Comparison of ENCODE assay signal across 19 cellular contexts in genomic region chr11:86735462-86736302, GRCh38.
DNase-seq lines count a peak whose midpoint lies in the region; ATAC-seq and TF ChIP-seq lines count a peak whose summit lies in the region.
"Had no signal": no experiment of that assay in that cellular context is flagged by ENCODE, and none has a peak within 500 bp of the region (broad histone marks: within the 10 kb centered on the region; RNA-seq: fewer than 3 reads in every experiment).

No MANE protein-coding gene starts in this region.

- H3K36me3 Mint-ChIP-seq in CD8-positive, alpha-beta T cell, result no peaks in the 10 kb centered on the region

- peak overlapping the region; percentile 98 for H2BK5ac ChIP-seq in IMR-90 (ENCODE audit: low read depth, low read length, poor library complexity, severe bottlenecking)

- H3K4me3 ChIP-seq in AG10803 (ENCODE audit: low read length) (no peak overlapping the region), IMR-90 (ENCODE audit: insufficient read depth, low read depth, low read length) (no peak overlapping the region), foreskin fibroblast (ENCODE audit: low read depth in 1 of 2, low read length in 2 of 2) (no peak overlapping the region)
- no peak overlapping the region for H3K4me3 ChIP-seq in CD8-positive, alpha-beta T cell (ENCODE audit: low read depth, low read length)
- H3K4me3 ChIP-seq: BLaER1, right lobe of liver had no signal

- no peaks in the 10 kb centered on the region for H3K36me3 ChIP-seq in IMR-90 (ENCODE audit: control insufficient read depth, insufficient read depth, low read length)
- H3K36me3 ChIP-seq in CD8-positive, alpha-beta T cell (ENCODE audit: insufficient read depth, low read length), result no peaks in the 10 kb centered on the region
- H3K36me3 ChIP-seq: BLaER1, right lobe of liver had no signal

- peak overlapping the region; percentile 61; the same call in 1 of the 2 replicates for H3K23ac ChIP-seq in IMR-90 (ENCODE audit: low read depth, low read length)

- H2AFZ ChIP-seq in IMR-90 (replicated peaks; ENCODE audit: low read length, poor library complexity), result peak overlapping the region; percentile 17

- POLR2A ChIA-PET in IMR-90 (lab: Charles Lee; ENCODE audit: unreplicated experiment), result interaction anchor here (0.5 kb wide), 1 partner anchor 153 kb away, joined by 5 read pairs; no protein-coding TSS in a partner anchor
- POLR2A ChIA-PET in CD8-positive, alpha-beta T cell (lab: Charles Lee), result interaction anchor here (0.7 kb wide), 1 partner anchor 855 kb away, joined by 3 read pairs; no protein-coding TSS in a partner anchor

- H2BK120ac ChIP-seq in IMR-90 (ENCODE audit: low read depth, low read length), result peak overlapping the region; percentile 93

- H3K9me1 ChIP-seq in IMR-90 (ENCODE audit: insufficient read depth, low read length), result peaks cover 19% of the 10 kb centered on the region

- in situ Hi-C loops in IMR-90 (cut with MboI; ENCODE audit: low sequenced_read_pairs), result no loop called here

- DNase-seq in AG10803 (ENCODE audit: low read depth), result peak; percentile 82
- peak; percentile 82 for DNase-seq in IMR-90
- peak; percentile 36 for DNase-seq in amniotic stem cell (lab: John Stamatoyannopoulos, UW)
- peak; percentile 84 to 86 for DNase-seq in foreskin fibroblast
- DNase-seq in CD8-positive, alpha-beta T cell, result no peak
- DNase-seq: activated CD4-positive, alpha-beta T cell treated with anti-CD3 and anti-CD28 coated beads, Interleukin-2, amount 50 U/mL, for 1 hour; aorta; DND-41; hippocampal formation; NCI-H2171 treated with DMSO at 0.1 percent for 48 hours; right lobe of liver; stimulated activated naive CD8-positive, alpha-beta T cell treated with anti-CD3 and anti-CD28 coated beads, Interleukin-15, Interleukin-2, amounts not matched to agents 100 U/mL and 50 U/mL, for 24 hours; T-helper 9 cell had no signal

- peak overlapping the region; percentile 52 to 89 for H4K8ac ChIP-seq in IMR-90 (ENCODE audit: low read depth in 2 of 2, low read length in 2 of 2)

- no peak overlapping the region; the same call in 1 of the 2 replicates for H3K9ac ChIP-seq in IMR-90 (ENCODE audit: low read depth, low read length)
- H3K9ac ChIP-seq: BLaER1 had no signal

- no peaks in the 10 kb centered on the region for H3K27me3 ChIP-seq in IMR-90 (ENCODE audit: control insufficient read depth, insufficient read depth, low read length)
- H3K27me3 ChIP-seq in CD8-positive, alpha-beta T cell (ENCODE audit: insufficient read depth, low read length), result no peaks in the 10 kb centered on the region
- H3K27me3 ChIP-seq: BLaER1, right lobe of liver had no signal

- peak overlapping the region; percentile 93 for H2AK5ac ChIP-seq in IMR-90 (ENCODE audit: low read depth, low read length)

- H3K4ac ChIP-seq in IMR-90 (ENCODE audit: low read depth, low read length), result peak overlapping the region; percentile 90

- H3K4me2 ChIP-seq in IMR-90 (ENCODE audit: low read depth, low read length), result peak overlapping the region; percentile 73
- H3K4me2 ChIP-seq: BLaER1 had no signal

- CTCF ChIA-PET in IMR-90 (lab: Yijun Ruan, JAX), result interaction anchor here (0.5 to 1.2 kb wide), 4 partner anchors 18 to 164 kb away, joined by 3 to 4 read pairs (median 4); no protein-coding TSS in a partner anchor
- CTCF ChIA-PET in CD8-positive, alpha-beta T cell (lab: Charles Lee), result no interaction called here

- H3K18ac ChIP-seq in IMR-90 (ENCODE audit: low read depth, low read length), result peak overlapping the region; percentile 99

- dilution Hi-C loops in IMR-90 (cut with HindIII; ENCODE audit: low sequenced_read_pairs, unreplicated experiment), result no loop called here

- no peaks in the 10 kb centered on the region for H4K20me1 ChIP-seq in IMR-90 (ENCODE audit: insufficient read depth, low read length)
- H4K20me1 ChIP-seq: BLaER1 had no signal

- ATAC-seq in IMR-90 (ENCODE audit: low read depth), result peak; percentile 66
- no peak for ATAC-seq in GM21515 (IDR thresholded peaks at IDR 0.05; ENCODE audit: unreplicated experiment)
- no peak for ATAC-seq in GM21737 (IDR thresholded peaks at IDR 0.05; ENCODE audit: unreplicated experiment)
- no peak for ATAC-seq in CD8-positive, alpha-beta T cell
- ATAC-seq in HG02973 (IDR thresholded peaks at IDR 0.05; ENCODE audit: unreplicated experiment), result no peak
- ATAC-seq: left lobe of liver; right lobe of liver; stimulated activated naive CD8-positive, alpha-beta T cell treated with anti-CD3 and anti-CD28 coated beads, Interleukin-15, Interleukin-2, amounts not matched to agents 100 U/mL and 50 U/mL, for 24 hours had no signal

- H3K4me1 ChIP-seq in IMR-90 (ENCODE audit: control insufficient read depth, insufficient read depth, low read length), result peaks cover 19% of the 10 kb centered on the region
- H3K4me1 ChIP-seq in CD8-positive, alpha-beta T cell (ENCODE audit: insufficient read depth, low read length), result no peaks in the 10 kb centered on the region
- H3K4me1 ChIP-seq: BLaER1 had no signal

- H3K4me3 Mint-ChIP-seq in CD8-positive, alpha-beta T cell, result no peak overlapping the region
- H3K4me3 Mint-ChIP-seq: neural crest cell had no signal

- H3K4me1 Mint-ChIP-seq in CD8-positive, alpha-beta T cell (ENCODE audit: low read depth), result no peaks in the 10 kb centered on the region

- H4K5ac ChIP-seq in IMR-90 (ENCODE audit: low read depth, low read length), result peak overlapping the region; percentile 90; the same call in 1 of the 2 replicates

- no CpG with 5 or more reads among the region's 3 CpGs for WGBS in IMR-90 (ENCODE audit: extremely low coverage in 2 of 2, insufficient read length in 1 of 2), 2 experiments

- no peak overlapping the region for H2AK9ac ChIP-seq in IMR-90 (replicated peaks; ENCODE audit: low read depth, low read length, poor library complexity)

- H3K14ac ChIP-seq in IMR-90 (replicated peaks; ENCODE audit: low read depth, low read length), result peak overlapping the region; percentile 46

- H3K27me3 Mint-ChIP-seq in CD8-positive, alpha-beta T cell (ENCODE audit: low read depth), result no peaks in the 10 kb centered on the region

- peak overlapping the region; percentile 71 for H3K56ac ChIP-seq in IMR-90 (ENCODE audit: extremely low read depth, insufficient read depth, low read length)

- no peak for TF ChIP-seq POLR2A in IMR-90 (IDR thresholded peaks at IDR 0.05; ENCODE audit: low read depth, low read length)

- H2BK20ac ChIP-seq in IMR-90 (ENCODE audit: low read depth, low read length), result peak overlapping the region; percentile 93

- no TSS peak for BruUV-seq in IMR-90 (replicated peaks; lab: Mats Ljungman, UMichigan)

- no peaks in the 10 kb centered on the region for H3K9me3 Mint-ChIP-seq in CD8-positive, alpha-beta T cell

- no peak for TF ChIP-seq CTCF in AG10803 (conservative IDR thresholded peaks at IDR 0.05; ENCODE audit: low read length)
- TF ChIP-seq CTCF in IMR-90 (conservative IDR thresholded peaks at IDR 0.05; ENCODE audit: low read depth, low read length), result no peak
- no peak for TF ChIP-seq CTCF in foreskin fibroblast (IDR thresholded peaks at IDR 0.05; ENCODE audit: low read depth, low read length)
- TF ChIP-seq CTCF in CD8-positive, alpha-beta T cell (IDR thresholded peaks at IDR 0.05), result no peak

- no peaks in the 10 kb centered on the region for H3K9me3 ChIP-seq in IMR-90 (ENCODE audit: control insufficient read depth, insufficient read depth, low read length)
- no peaks in the 10 kb centered on the region for H3K9me3 ChIP-seq in CD8-positive, alpha-beta T cell (ENCODE audit: low read length)
- H3K9me3 ChIP-seq: BLaER1, right lobe of liver had no signal

- no peaks in the 10 kb centered on the region; a peak in 1 of 4 replicates for H3K79me1 ChIP-seq in IMR-90 (ENCODE audit: low read depth in 1 of 2, low read length in 2 of 2)

- peak overlapping the region; percentile 98 for H2BK15ac ChIP-seq in IMR-90 (ENCODE audit: low read depth, low read length)

- H3K27ac Mint-ChIP-seq in CD8-positive, alpha-beta T cell, result no peak overlapping the region

- H4K91ac ChIP-seq in IMR-90 (ENCODE audit: insufficient read depth, low read depth, low read length), result peak overlapping the region; percentile 92

- intact Hi-C loops in IMR-90 (cut with micrococcal nuclease), result no loop called here
- intact Hi-C loops in CD8-positive, alpha-beta T cell (cut with DNase I, micrococcal nuclease), result no loop called here

- peak overlapping the region; percentile 84 for H3K27ac ChIP-seq in IMR-90 (ENCODE audit: insufficient read depth, low read length)
- no peak overlapping the region for H3K27ac ChIP-seq in CD8-positive, alpha-beta T cell (ENCODE audit: low read depth, low read length)
- H3K27ac ChIP-seq: BLaER1, right lobe of liver had no signal

- TF ChIP-seq RAD21 in IMR-90 (IDR thresholded peaks at IDR 0.05; ENCODE audit: low read length), result no peak

TF ChIP-seq in IMR-90, 13 proteins besides CTCF, POLR2A, EP300 and RAD21:
- TF ChIP-seq CHD1 (IDR thresholded peaks at IDR 0.05; ENCODE audit: low read depth, low read length) (no peak), MAFK (IDR thresholded peaks at IDR 0.05; ENCODE audit: low read depth, low read length) (no peak), MAZ (IDR thresholded peaks at IDR 0.05; ENCODE audit: borderline replicate concordance, low read depth, low read length) (no peak), BHLHE40 (IDR thresholded peaks at IDR 0.05; ENCODE audit: low read depth, low read length) (no peak), RCOR1 (IDR thresholded peaks at IDR 0.05; ENCODE audit: insufficient replicate concordance, low read length) (no peak), MXI1 (IDR thresholded peaks at IDR 0.05; ENCODE audit: borderline replicate concordance, low read depth, low read length) (no peak), ELK1 (IDR thresholded peaks at IDR 0.05; ENCODE audit: borderline replicate concordance, low read depth, low read length) (no peak)

Comparison
In these comparisons a context has a peak if more than half of its experiments do, and no peak if none do; other contexts are left out.
1. DNase-seq: peak in AG10803 (single experiment), IMR-90 (single experiment), amniotic stem cell (single experiment) and foreskin fibroblast (2 of 2); none in CD8-positive, alpha-beta T cell (0 of 7).